In genomic region chr3:10226293-10226692, GRCh38 we compare ENCODE assay signal across 19 cellular contexts. TPM values are rescaled to one million over a fixed set of nuclear protein-coding genes. Genes with fewer than 3 reads are reported as not detected.
DNase-seq lines count a peak whose midpoint lies in the region; ATAC-seq, FAIRE-seq and TF ChIP-seq lines count a peak whose summit lies in the region.
"Had no signal": no experiment of that assay in that cellular context is flagged by ENCODE, and none has a peak within 500 bp of the region (broad histone marks: within the 10 kb centered on the region; RNA-seq: fewer than 3 reads in every experiment).

No MANE protein-coding gene starts in this region.

- H3K27ac ChIP-seq in OCI-LY3 (ENCODE audit: low read length): no peak overlapping the region
- H3K27ac ChIP-seq: breast epithelium, epithelial cell of prostate had no signal

- in situ Hi-C loops in G401 (cut with HindIII; ENCODE audit: low sequenced_read_pairs): no loop called here

- no peak for TF ChIP-seq POLR2A in GM12891 (IDR thresholded peaks at IDR 0.05; ENCODE audit: low read depth, low read length)

- H3K4me2 ChIP-seq in OCI-LY3 (ENCODE audit: low read length): peak overlapping the region; percentile 34; the same call in 1 of the 2 replicates

- no peaks in the 10 kb centered on the region for H3K79me2 ChIP-seq in OCI-LY3 (ENCODE audit: low read length)

- ATAC-seq in HG02623 (IDR thresholded peaks at IDR 0.05; ENCODE audit: unreplicated experiment): peak; percentile 33
- ATAC-seq in HG02870 (IDR thresholded peaks at IDR 0.05; ENCODE audit: unreplicated experiment): no peak
- ATAC-seq: activated CD4-positive, CD25-positive, alpha-beta regulatory T cell treated with anti-CD3 and anti-CD28 coated beads, Interleukin-2, amount 50 U/mL, for 24 hours; activated naive CD8-positive, alpha-beta T cell treated with anti-CD3 and anti-CD28 coated beads, Interleukin-2, amount 50 U/mL, for 24 hours; activated T-helper 17 cell treated with anti-CD3 and anti-CD28 coated beads, Interleukin-2, amount 50 U/mL, for 72 hours; naive thymus-derived CD8-positive, alpha-beta T cell had no signal

- H3K36me3 ChIP-seq in OCI-LY3 (replicated peaks; ENCODE audit: low read depth, low read length): no peaks in the 10 kb centered on the region
- H3K36me3 ChIP-seq: breast epithelium had no signal

- H3K4me1 ChIP-seq in OCI-LY3 (ENCODE audit: low read length): peaks cover 31% of the 10 kb centered on the region
- H3K4me1 ChIP-seq: breast epithelium had no signal

- no peak overlapping the region for H3K9ac ChIP-seq in OCI-LY3 (ENCODE audit: low read length)

- H3K9me3 ChIP-seq in OCI-LY3 (ENCODE audit: insufficient read depth, low read length) (no peaks in the 10 kb centered on the region), iPS-18c (ENCODE audit: control insufficient read depth, insufficient read depth, low read length) (no peaks in the 10 kb centered on the region)
- H3K9me3 ChIP-seq: breast epithelium had no signal

- H3K4me3 ChIP-seq in OCI-LY3 (ENCODE audit: low read length) (peak overlapping the region; percentile 14; the same call in 1 of the 2 replicates), iPS-18c (ENCODE audit: insufficient read depth, low read depth, low read length) (peak overlapping the region; percentile 21; the same call in 1 of the 2 replicates)
- H3K4me3 ChIP-seq: breast epithelium had no signal

- peak; percentile 77 for FAIRE-seq in GM12891 (lab: Jason Lieb, UNC)
- FAIRE-seq: frontal cortex, G401.6 had no signal

- DNase-seq in GM12891 (ENCODE audit: insufficient read length, low spot score): no peak
- no peak for DNase-seq in mesenteric fat pad (ENCODE audit: low spot score)
- DNase-seq in Kasumi-1 (lab: John Stamatoyannopoulos, UW): no peak
- no peak for DNase-seq in G401 (ENCODE audit: low spot score)
- DNase-seq: activated naive CD8-positive, alpha-beta T cell treated with anti-CD3 and anti-CD28 coated beads, Interleukin-2, amount 50 U/mL, for 24 hours; dermis blood vessel endothelial cell; islet precursor cell; naive thymus-derived CD8-positive, alpha-beta T cell; NCI-H1048 had no signal

- no peaks in the 10 kb centered on the region for H3K27me3 ChIP-seq in OCI-LY3 (ENCODE audit: low read depth, low read length)
- H3K27me3 ChIP-seq: breast epithelium had no signal

- peak overlapping the region; percentile 69; the same call in 1 of the 2 replicates for H2AFZ ChIP-seq in OCI-LY3 (ENCODE audit: low read depth, low read length)

- H4K20me1 ChIP-seq in OCI-LY3 (ENCODE audit: insufficient read depth, low read length): no peaks in the 10 kb centered on the region

- TF ChIP-seq CTCF in OCI-LY3 (IDR thresholded peaks at IDR 0.05; ENCODE audit: low read depth, low read length): no peak

TF ChIP-seq in GM12891, 5 proteins besides CTCF, POLR2A, EP300 and RAD21:
- TF ChIP-seq POU2F2 (IDR thresholded peaks at IDR 0.05; ENCODE audit: low read depth, low read length) (peak; percentile 87; the same call in 1 of the 2 replicates), PAX5 (IDR thresholded peaks at IDR 0.05; ENCODE audit: insufficient read depth, low read length, severe bottlenecking) (no peak)

RNA-seq across cellular contexts. Expression of gene TATDN2, which starts 22.0 kb away (rescaled TPM):
- 21.8 TPM for polyA plus RNA-seq in GM12891 (2012; ENCODE audit: low read depth, missing spikeins)
- 34.7 TPM for total RNA-seq in mesenteric fat pad
- total RNA-seq in G401 (2014; rRNA removed; shearing (Covaris generic)): 18.8 and 22.1 TPM in 2 replicates
